Comparison of ENCODE assay signal across 20 cellular contexts in the genomic region with DNA sequence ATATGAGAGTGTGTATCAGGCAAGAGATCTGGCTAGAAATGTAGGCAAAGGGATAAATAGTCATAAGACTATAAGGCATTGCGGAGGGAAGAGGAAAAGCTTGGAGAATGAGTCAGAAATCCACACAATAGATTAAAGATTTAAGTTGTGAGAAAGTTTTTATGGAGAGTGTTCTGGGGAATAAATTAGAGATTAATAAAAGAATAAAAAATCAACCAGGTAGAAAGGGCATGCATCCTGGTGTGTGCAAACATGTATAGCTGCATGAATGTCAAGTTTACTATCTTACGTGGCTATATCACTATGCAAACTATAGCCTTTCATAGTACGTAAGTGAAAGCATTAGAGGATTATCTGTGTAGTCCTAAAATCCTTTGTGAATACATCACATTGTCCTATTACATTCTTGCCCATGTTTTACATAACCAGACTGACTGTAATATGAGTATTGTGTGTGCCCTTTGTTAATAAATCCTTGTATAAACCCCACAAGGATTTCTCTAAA. TPM values are rescaled to one million over a fixed set of nuclear protein-coding genes. Genes with fewer than 3 reads are reported as not detected.
DNase-seq lines count a peak whose midpoint lies in the region; ATAC-seq and TF ChIP-seq lines count a peak whose summit lies in the region.
"Had no signal": no experiment of that assay in that cellular context is flagged by ENCODE, and none has a peak within 500 bp of the region (broad histone marks: within the 10 kb centered on the region; RNA-seq: fewer than 3 reads in every experiment).

No MANE protein-coding gene starts in this region.

- H3K4me3 Mint-ChIP-seq in activated naive CD8-positive, alpha-beta T cell treated with anti-CD3 and anti-CD28 coated beads for 36 hours = no peak overlapping the region
- H3K4me3 Mint-ChIP-seq: naive B cell had no signal

- no peaks in the 10 kb centered on the region for H3K36me3 Mint-ChIP-seq in activated naive CD8-positive, alpha-beta T cell treated with anti-CD3 and anti-CD28 coated beads for 36 hours
- H3K36me3 Mint-ChIP-seq: naive B cell had no signal

- 76% methylated on average over 3 of the region's 3 CpGs for WGBS in suprapubic skin

- H3K9me3 Mint-ChIP-seq in activated naive CD8-positive, alpha-beta T cell treated with anti-CD3 and anti-CD28 coated beads for 36 hours = no peaks in the 10 kb centered on the region

- CTCF ChIA-PET in RWPE1 (lab: Yijun Ruan, JAX) = no interaction called here

- POLR2A ChIA-PET in RWPE1 (lab: Yijun Ruan, JAX; ENCODE audit: low non-redundant PET) = no interaction called here

- H3K27me3 ChIP-seq in suprapubic skin = no peaks in the 10 kb centered on the region
- H3K27me3 ChIP-seq: tibial nerve had no signal

- H3K4me3 ChIP-seq in retinal pigment epithelial cell (ENCODE audit: low read length) = no peak overlapping the region
- no peak overlapping the region for H3K4me3 ChIP-seq in suprapubic skin
- H3K4me3 ChIP-seq: skin epidermis, tibial nerve had no signal

- H3K36me3 ChIP-seq in suprapubic skin = no peaks in the 10 kb centered on the region
- H3K36me3 ChIP-seq: tibial nerve had no signal

- no peak for ATAC-seq in GM18520 (IDR thresholded peaks at IDR 0.05; ENCODE audit: unreplicated experiment)
- ATAC-seq: left ventricle myocardium superior had no signal

- no peak overlapping the region for H3K27ac Mint-ChIP-seq in activated naive CD8-positive, alpha-beta T cell treated with anti-CD3 and anti-CD28 coated beads for 36 hours
- H3K27ac Mint-ChIP-seq: naive B cell had no signal

- H3K4me1 Mint-ChIP-seq in activated naive CD8-positive, alpha-beta T cell treated with anti-CD3 and anti-CD28 coated beads for 36 hours = no peaks in the 10 kb centered on the region
- H3K4me1 Mint-ChIP-seq: naive B cell had no signal

- no peak for TF ChIP-seq EP300 in suprapubic skin (IDR thresholded peaks at IDR 0.05)

- no peaks in the 10 kb centered on the region for H3K4me1 ChIP-seq in suprapubic skin

- DNase-seq in HT-29 (ENCODE audit: low spot score) = peak; percentile 17
- DNase-seq in RWPE1 (ENCODE audit: low spot score) = peak; percentile 24
- peak; percentile 36 to 94 for DNase-seq in dermis microvascular lymphatic vessel endothelial cell (ENCODE audit: low read depth in 2 of 2)
- peak; percentile 78 for DNase-seq in retinal pigment epithelial cell (ENCODE audit: low read depth)
- DNase-seq in suprapubic skin (ENCODE audit: low spot score in 2 of 2) = no peak
- no peak for DNase-seq in activated naive CD8-positive, alpha-beta T cell treated with anti-CD3 and anti-CD28 coated beads for 36 hours
- DNase-seq: activated CD4-positive, alpha-beta T cell treated with anti-CD3 and anti-CD28 coated beads for 4 hours; activated CD8-positive, alpha-beta memory T cell treated with anti-CD3 and anti-CD28 coated beads, Interleukin-2, amount 50 U/mL, for 48 hours; activated naive CD4-positive, alpha-beta T cell; caudate nucleus; DMS 273 treated with DMSO at 0.1 percent for 48 hours; effector CD4-positive, alpha-beta T cell; KG1; left ventricle myocardium superior; naive B cell; NCI-H1436 treated with DMSO at 0.1 percent for 48 hours; NCI-H446 had no signal

- no peak for TF ChIP-seq CTCF in RWPE1 (conservative IDR thresholded peaks at IDR 0.05; ENCODE audit: low read depth)
- TF ChIP-seq CTCF in retinal pigment epithelial cell (conservative IDR thresholded peaks at IDR 0.05; ENCODE audit: low read depth, low read length) = no peak
- no peak for TF ChIP-seq CTCF in suprapubic skin (IDR thresholded peaks at IDR 0.05)

- H3K27ac ChIP-seq in RWPE1 (no peak overlapping the region), suprapubic skin (no peak overlapping the region)

- H3K9me3 ChIP-seq in suprapubic skin = no peaks in the 10 kb centered on the region
- H3K9me3 ChIP-seq: tibial nerve had no signal

- no peak for TF ChIP-seq POLR2A in suprapubic skin (IDR thresholded peaks at IDR 0.05)

- peaks cover 5% of the 10 kb centered on the region for H3K27me3 Mint-ChIP-seq in activated naive CD8-positive, alpha-beta T cell treated with anti-CD3 and anti-CD28 coated beads for 36 hours
- H3K27me3 Mint-ChIP-seq: naive B cell had no signal

RNA-seq across cellular contexts. Expression of gene SNCA, which starts 36.9 kb away (rescaled TPM):
- not detected in 2 replicates for total RNA-seq in HT-29 (2014; rRNA removed; shearing (Covaris generic))
- total RNA-seq in dermis microvascular lymphatic vessel endothelial cell = 116 and 146 TPM in 2 replicates
- total RNA-seq in suprapubic skin = 10 to 100 TPM; 11.6 to 27.4 (median 19.3) TPM
- under 1 TPM in 1 of 2 experiments, not detected in 1; 0.56 TPM for total RNA-seq in activated naive CD8-positive, alpha-beta T cell treated with anti-CD3 and anti-CD28 coated beads for 36 hours

Comparison
In these comparisons a context has a peak if more than half of its experiments do, and no peak if none do; other contexts are left out.
1. DNase-seq: peak in HT-29 (single experiment), RWPE1 (single experiment), dermis microvascular lymphatic vessel endothelial cell (2 of 2) and retinal pigment epithelial cell (single experiment); none in suprapubic skin (0 of 2) and activated naive CD8-positive, alpha-beta T cell treated with anti-CD3 and anti-CD28 coated beads for 36 hours (single experiment).
2. RNA of gene SNCA, which starts 36.9 kb away (total RNA-seq): 116 to 146 TPM in dermis microvascular lymphatic vessel endothelial cell and 11.6 to 27.4 TPM in suprapubic skin; 0.56 TPM in activated naive CD8-positive, alpha-beta T cell treated with anti-CD3 and anti-CD28 coated beads for 36 hours and not detected in HT-29; every median in the first group is over 4 times any median in the second.